ENCODE assay signal across 9 cellular contexts in the genomic region with DNA sequence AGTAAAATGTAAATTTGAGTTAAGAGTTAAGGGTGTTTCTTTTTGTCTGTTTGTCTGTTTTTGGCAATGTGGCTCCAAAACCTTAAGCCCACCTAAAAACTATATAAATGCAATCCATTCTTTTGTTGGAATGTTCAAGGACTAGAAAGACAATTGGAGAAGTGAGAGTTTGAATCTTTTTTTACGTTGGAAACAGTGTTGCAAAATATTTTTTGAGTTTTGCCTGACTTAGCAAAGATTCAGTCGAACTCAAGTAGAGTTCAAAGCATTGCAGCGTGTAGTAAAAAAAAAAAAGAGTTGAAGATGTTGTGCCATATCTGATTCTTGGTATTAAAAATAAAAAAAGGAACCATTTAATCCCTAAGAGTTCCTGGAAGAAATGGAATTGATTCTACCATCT. TPM values are rescaled to one million over a fixed set of nuclear protein-coding genes. Genes with fewer than 3 reads are reported as not detected.
A peak's percentile ranks its signal among the peaks of the same experiment; 100 is the strongest.
DNase-seq lines count a peak whose midpoint lies in the region; ATAC-seq, FAIRE-seq and TF ChIP-seq lines count a peak whose summit lies in the region.
"Had no signal": no experiment of that assay in that cellular context is flagged by ENCODE, and none has a peak within 500 bp of the region (broad histone marks: within the 10 kb centered on the region; RNA-seq: fewer than 3 reads in every experiment).

No MANE protein-coding gene starts in this region.

- H2AK5ac ChIP-seq in H1 (ENCODE audit: low read depth, low read length), result no peak overlapping the region

- POLR2A ChIA-PET in H1 (lab: Charles Lee; ENCODE audit: partially characterized antibody), result interaction anchor here (0.7 kb wide), 1 partner anchor 19 kb away, joined by 4 read pairs; no protein-coding TSS in a partner anchor

- no peak overlapping the region for H3K56ac ChIP-seq in H1 (replicated peaks; ENCODE audit: insufficient read length, low read depth, low read length)

- H2BK120ac ChIP-seq in H1 (replicated peaks; ENCODE audit: low read depth, low read length), result no peak overlapping the region

- no peak for FAIRE-seq in H1 (lab: Jason Lieb, UNC)

- peak overlapping the region; percentile 58 to 75; a peak in 3 of 4 replicates for H3K4me2 ChIP-seq in H1 (ENCODE audit: insufficient read depth in 1 of 2, low read depth in 2 of 2, low read length in 2 of 2)
- peak overlapping the region; percentile 81 for H3K4me2 ChIP-seq in parathyroid adenoma (ENCODE audit: low read length)

- no peak overlapping the region for H3K27ac ChIP-seq in H1 (ENCODE audit: low read depth, low read length)
- peak overlapping the region; percentile 94 for H3K27ac ChIP-seq in parathyroid adenoma
- H3K27ac ChIP-seq in caudate nucleus (ENCODE audit: low read depth, low read length), result no peak overlapping the region

- no peak overlapping the region for H3K9ac ChIP-seq in H1 (replicated peaks in 1 of 4; ENCODE audit: extremely low read depth in 1 of 4, low read depth in 3 of 4, low read length in 3 of 4)
- peak overlapping the region; percentile 56 for H3K9ac ChIP-seq in parathyroid adenoma

- H3K23ac ChIP-seq in H1 (ENCODE audit: insufficient read length), result no peak overlapping the region

- CTCF ChIA-PET in H1 (lab: Charles Lee; ENCODE audit: partially characterized antibody), result no interaction called here

- H4K20me1 ChIP-seq in H1 (replicated peaks in 1 of 2; ENCODE audit: control insufficient read depth in 1 of 2, insufficient read depth in 2 of 2, low read length in 2 of 2), result no peaks in the 10 kb centered on the region

- no peak for TF ChIP-seq CTCF in GM12864 (IDR thresholded peaks at IDR 0.05; ENCODE audit: low read depth, low read length, missing control alignments)
- TF ChIP-seq CTCF in NB4 (IDR thresholded peaks at IDR 0.05; ENCODE audit: low read depth, low read length), result no peak
- TF ChIP-seq CTCF in H1 (IDR thresholded peaks at IDR 0.05; ENCODE audit: control extremely low read depth in 1 of 3, insufficient read depth in 1 of 3, low read depth in 1 of 3, low read length in 3 of 3), result no peak
- TF ChIP-seq CTCF in parathyroid adenoma (IDR thresholded peaks at IDR 0.05), result no peak

- H3K23me2 ChIP-seq in H1 (ENCODE audit: low read depth, low read length), result peaks cover 8% of the 10 kb centered on the region; the same call in 1 of the 2 replicates

- no peak for TF ChIP-seq EP300 in H1 (IDR thresholded peaks at IDR 0.05; ENCODE audit: borderline replicate concordance in 1 of 2, low read depth in 2 of 2, low read length in 2 of 2)

- H3K36me3 ChIP-seq in H1 (ENCODE audit: control insufficient read depth in 2 of 4, insufficient read depth in 4 of 4, low read length in 3 of 4) (no peaks in the 10 kb centered on the region), parathyroid adenoma (ENCODE audit: control insufficient read depth, insufficient read depth, low read length) (no peaks in the 10 kb centered on the region)

- no peak overlapping the region for H2BK15ac ChIP-seq in H1 (ENCODE audit: low read length)

- 54% methylated on average over 1 of the region's 3 CpGs; no CpG with 5 or more reads in 1 of the 2 experiments for WGBS in H1 (ENCODE audit: extremely low coverage in 1 of 2, insufficient coverage in 1 of 2, insufficient read length in 1 of 2, insufficient replicate concordance in 2 of 2, low coverage in 1 of 2, low lambda C conversion rate in 2 of 2, missing lambda C conversion rate in 1 of 2), 2 experiments

- no peak for ATAC-seq in GM19397 (IDR thresholded peaks at IDR 0.05; ENCODE audit: unreplicated experiment)

- no peak overlapping the region for H4K8ac ChIP-seq in H1 (ENCODE audit: extremely low read depth, insufficient read depth, low read length)

- H3K9me3 ChIP-seq in H1 (ENCODE audit: insufficient read depth in 2 of 2, low read depth in 1 of 2, low read length in 1 of 2) (no peaks in the 10 kb centered on the region), parathyroid adenoma (ENCODE audit: control insufficient read depth, low read length) (no peaks in the 10 kb centered on the region)

- H3K4me3 ChIP-seq in GM12864 (ENCODE audit: low read depth, low read length) (peak overlapping the region; percentile 72), NB4 (ENCODE audit: low read depth, low read length) (peak overlapping the region; percentile 83), H1 (ENCODE audit: extremely low read depth in 1 of 4, insufficient read depth in 2 of 4, low read depth in 3 of 4, low read length in 4 of 4) (peak overlapping the region in 3 of 4 experiments; percentile 62 to 78 (median 69); a peak in 5 of 8 replicates), parathyroid adenoma (ENCODE audit: low read depth, low read length) (peak overlapping the region; percentile 92)

- H3K14ac ChIP-seq in H1 (ENCODE audit: insufficient read length), result no peak overlapping the region

- H2AFZ ChIP-seq in H1 (ENCODE audit: low read length), result no peak overlapping the region
- no peak overlapping the region for H2AFZ ChIP-seq in parathyroid adenoma

- H3K4me1 ChIP-seq in H1 (replicated peaks in 1 of 4; ENCODE audit: control insufficient read depth in 3 of 4, insufficient read depth in 4 of 4, low read length in 3 of 4), result peaks cover 0 to 3% (median under 1%) of the 10 kb centered on the region in 4 experiments; a peak in 2 of 7 replicates
- H3K4me1 ChIP-seq in parathyroid adenoma, result peaks cover 11% of the 10 kb centered on the region

- H2BK12ac ChIP-seq in H1 (ENCODE audit: low read depth, low read length), result no peak overlapping the region

- no peak overlapping the region for H3K18ac ChIP-seq in H1 (ENCODE audit: extremely low read depth, low read length)

- DNase-seq in GM12864 (ENCODE audit: low read depth), result no peak
- DNase-seq in NB4 (ENCODE audit: low read depth), result peak; percentile 39
- DNase-seq in H1 (ENCODE audit: low read depth in 1 of 2, low spot score in 2 of 2), result no peak
- no peak for DNase-seq in caudate nucleus (lab: John Stamatoyannopoulos, UW)
- no peak for DNase-seq in T-helper 1 cell
- DNase-seq in activated CD4-positive, alpha-beta T cell treated with anti-CD3 and anti-CD28 coated beads, Interleukin-2, amount 50 U/mL, for 1 hour, result no peak
- DNase-seq: GF-D8 had no signal

- no peak overlapping the region for H4K91ac ChIP-seq in H1 (replicated peaks; ENCODE audit: insufficient read length, low read length)

- no peak overlapping the region for H2BK5ac ChIP-seq in H1 (ENCODE audit: low read depth, low read length)

- no peaks in the 10 kb centered on the region for H3K79me1 ChIP-seq in H1 (ENCODE audit: low read depth, low read length)

- H3K27me3 ChIP-seq in H1 (replicated peaks in 1 of 4; ENCODE audit: control insufficient read depth in 3 of 4, extremely low read depth in 1 of 4, insufficient read depth in 3 of 4, low read length in 3 of 4), result peaks cover 0 to 18% (median 11%) of the 10 kb centered on the region in 4 experiments; a peak in 6 of 7 replicates
- H3K27me3 ChIP-seq in parathyroid adenoma (ENCODE audit: control insufficient read depth, insufficient read depth, low read length), result no peaks in the 10 kb centered on the region

- TF ChIP-seq RAD21 in H1 (IDR thresholded peaks at IDR 0.05 in 1 of 2, conservative IDR thresholded peaks at IDR 0.05 in 1 of 2; ENCODE audit: low read depth in 2 of 2, low read length in 2 of 2), result no peak

- H3K79me2 ChIP-seq in H1 (ENCODE audit: control insufficient read depth in 1 of 2, insufficient read depth in 2 of 2, low read length in 2 of 2) (no peaks in the 10 kb centered on the region), parathyroid adenoma (peaks cover 17% of the 10 kb centered on the region)

- no peak overlapping the region for H3K4ac ChIP-seq in H1 (replicated peaks; ENCODE audit: insufficient read length, low read depth, low read length)

- H2BK20ac ChIP-seq in H1 (ENCODE audit: low read length), result no peak overlapping the region

- H4K5ac ChIP-seq in H1 (ENCODE audit: insufficient read length, low read depth, low read length), result no peak overlapping the region

- no peak for TF ChIP-seq POLR2A in NB4 (IDR thresholded peaks at IDR 0.05; ENCODE audit: extremely low read depth, insufficient read length)
- TF ChIP-seq POLR2A in H1 (IDR thresholded peaks at IDR 0.05; ENCODE audit: control extremely low read depth in 1 of 2, low read depth in 2 of 2, low read length in 2 of 2), result no peak

TF ChIP-seq in H1, 55 proteins besides CTCF, POLR2A, EP300 and RAD21:
- TF ChIP-seq, protein P1, sequence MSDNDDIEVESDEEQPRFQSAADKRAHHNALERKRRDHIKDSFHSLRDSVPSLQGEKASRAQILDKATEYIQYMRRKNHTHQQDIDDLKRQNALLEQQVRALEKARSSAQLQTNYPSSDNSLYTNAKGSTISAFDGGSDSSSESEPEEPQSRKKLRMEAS (IDR thresholded peaks at IDR 0.05), result no peak
- TF ChIP-seq, protein P2, sequence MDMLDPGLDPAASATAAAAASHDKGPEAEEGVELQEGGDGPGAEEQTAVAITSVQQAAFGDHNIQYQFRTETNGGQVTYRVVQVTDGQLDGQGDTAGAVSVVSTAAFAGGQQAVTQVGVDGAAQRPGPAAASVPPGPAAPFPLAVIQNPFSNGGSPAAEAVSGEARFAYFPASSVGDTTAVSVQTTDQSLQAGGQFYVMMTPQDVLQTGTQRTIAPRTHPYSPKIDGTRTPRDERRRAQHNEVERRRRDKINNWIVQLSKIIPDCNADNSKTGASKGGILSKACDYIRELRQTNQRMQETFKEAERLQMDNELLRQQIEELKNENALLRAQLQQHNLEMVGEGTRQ (IDR thresholded peaks at IDR 0.05; ENCODE audit: low read length), result no peak
- no peak for TF ChIP-seq RBBP5 (IDR thresholded peaks at IDR 0.05; ENCODE audit: borderline replicate concordance, low read depth, low read length)
- TF ChIP-seq, protein P3, sequence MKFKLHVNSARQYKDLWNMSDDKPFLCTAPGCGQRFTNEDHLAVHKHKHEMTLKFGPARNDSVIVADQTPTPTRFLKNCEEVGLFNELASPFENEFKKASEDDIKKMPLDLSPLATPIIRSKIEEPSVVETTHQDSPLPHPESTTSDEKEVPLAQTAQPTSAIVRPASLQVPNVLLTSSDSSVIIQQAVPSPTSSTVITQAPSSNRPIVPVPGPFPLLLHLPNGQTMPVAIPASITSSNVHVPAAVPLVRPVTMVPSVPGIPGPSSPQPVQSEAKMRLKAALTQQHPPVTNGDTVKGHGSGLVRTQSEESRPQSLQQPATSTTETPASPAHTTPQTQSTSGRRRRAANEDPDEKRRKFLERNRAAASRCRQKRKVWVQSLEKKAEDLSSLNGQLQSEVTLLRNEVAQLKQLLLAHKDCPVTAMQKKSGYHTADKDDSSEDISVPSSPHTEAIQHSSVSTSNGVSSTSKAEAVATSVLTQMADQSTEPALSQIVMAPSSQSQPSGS (IDR thresholded peaks at IDR 0.05; ENCODE audit: low read length), result no peak
- TF ChIP-seq TCF12 (IDR thresholded peaks at IDR 0.05; ENCODE audit: low read depth, low read length), result no peak

RNA-seq across cellular contexts. Expression of a gene that starts 0.9 kb away (rescaled TPM):
- 4.4 and 5.6 TPM in 2 replicates for total RNA-seq in H1 (2021; fragmentation: NEBNext Ultra II Directional; extraction: Animal tissue kit (Norgen Biotek cat#: 25700))
- 1.5 and 1.9 TPM in 2 replicates for polyA plus RNA-seq in H1 (2011; rRNA removed)
- polyA plus RNA-seq in H1 (2011; cell fraction: cytosol; rRNA removed), result 1.2 TPM
- 4.9 TPM for polyA plus RNA-seq in H1 (2011; cell fraction: nucleus; rRNA removed)
- 2.8 to 4.4 TPM (median 3.4 TPM) in 4 replicates for polyA plus RNA-seq in H1 (2012, experiment 1 of 2)
- 1.1 TPM for polyA plus RNA-seq in H1 (2012, experiment 2 of 2)
- polyA plus RNA-seq in H1 (2013, experiment 1 of 2), result 2.9 TPM
- 3.4 TPM for polyA plus RNA-seq in H1 (2013, experiment 2 of 2)
- polyA minus RNA-seq in H1 (2011; rRNA and poly(A)+ RNA removed), result 1.7 and 2.4 TPM in 2 replicates
- polyA minus RNA-seq in H1 (2011; cell fraction: cytosol; rRNA and poly(A)+ RNA removed), result 2.3 TPM
- 3.9 TPM for polyA minus RNA-seq in H1 (2011; cell fraction: nucleus; rRNA and poly(A)+ RNA removed)
